25 cellular contexts compared by ENCODE assay signal in genomic region chr19:58091251-58091995, GRCh38. TPM values are rescaled to one million over a fixed set of nuclear protein-coding genes. Genes with fewer than 3 reads are reported as not detected.
"Had no signal": no experiment of that assay in that cellular context is flagged by ENCODE, and none has a peak within 500 bp of the region (broad histone marks: within the 10 kb centered on the region; RNA-seq: fewer than 3 reads in every experiment).

No MANE protein-coding gene starts in this region.

- ATAC-seq: activated T-cell treated with anti-CD3 and anti-CD28 coated beads, Interleukin-2, amount 50 U/mL, for 72 hours; naive thymus-derived CD4-positive, alpha-beta T cell; stimulated activated naive CD8-positive, alpha-beta T cell treated with anti-CD3 and anti-CD28 coated beads, Interleukin-15, Interleukin-2, amounts not matched to agents 100 U/mL and 50 U/mL, for 24 hours had no signal

- H2AFZ ChIP-seq: hepatocyte had no signal

- DNase-seq: activated CD4-positive, alpha-beta memory T cell treated with anti-CD3 and anti-CD28 coated beads for 36 hours; activated CD4-positive, alpha-beta T cell treated with anti-CD3 and anti-CD28 coated beads for 48 hours; activated effector memory CD4-positive, alpha-beta T cell treated with Interleukin-2 at 50 U/mL for 16 hours; activated naive CD4-positive, alpha-beta T cell treated with anti-CD3 and anti-CD28 coated beads for 36 hours; activated T-cell treated with anti-CD3 and anti-CD28 coated beads, Interleukin-2, amount 50 U/mL, for 72 hours; amygdala; foreskin fibroblast; left ventricle myocardium inferior; naive thymus-derived CD4-positive, alpha-beta T cell; ovary; stimulated activated CD4-positive, alpha-beta T cell treated with anti-CD3 and anti-CD28 coated beads, Interleukin-12 subunit alpha, Interleukin-12 subunit beta, amount 100 ng/mL, for 4 hours; stimulated activated CD4-positive, alpha-beta T cell treated with anti-CD3 and anti-CD28 coated beads, Interleukin-4, amount 100 ng/mL, for 4 hours; stimulated activated naive CD8-positive, alpha-beta T cell treated with anti-CD3 and anti-CD28 coated beads, Interleukin-15, Interleukin-2, amounts not matched to agents 100 U/mL and 50 U/mL, for 24 hours; T1000 had no signal

- H3K9me3 ChIP-seq: prostate gland had no signal

- H3K4me3 Mint-ChIP-seq: activated CD4-positive, alpha-beta memory T cell treated with anti-CD3 and anti-CD28 coated beads for 36 hours; activated naive CD4-positive, alpha-beta T cell treated with anti-CD3 and anti-CD28 coated beads for 36 hours; activated T-cell treated with anti-CD3 and anti-CD28 coated beads, Interleukin-2, amount 50 U/mL, for 72 hours; naive thymus-derived CD4-positive, alpha-beta T cell; T-helper 1 cell treated with Interleukin-12 subunit alpha and Interleukin-12 subunit beta and Interleukin-4 antibody, amounts not matched to agents 30 μg/mL and 1 μg/mL, for 36 hours had no signal

- H3K4me2 ChIP-seq: hepatocyte had no signal

- H3K27ac ChIP-seq: coronary artery, epithelial cell of prostate, hepatocyte, left ventricle myocardium inferior, ovary, prostate gland, right atrium auricular region had no signal

- H3K4me3 ChIP-seq: coronary artery, hepatocyte, left ventricle myocardium inferior, ovary, prostate gland, right atrium auricular region had no signal

- H3K4me1 ChIP-seq: prostate gland, right atrium auricular region had no signal

- H3K27me3 Mint-ChIP-seq: activated CD4-positive, alpha-beta memory T cell treated with anti-CD3 and anti-CD28 coated beads for 36 hours; naive thymus-derived CD4-positive, alpha-beta T cell had no signal

- H3K27ac Mint-ChIP-seq: activated CD4-positive, alpha-beta memory T cell treated with anti-CD3 and anti-CD28 coated beads for 36 hours; activated naive CD4-positive, alpha-beta T cell treated with anti-CD3 and anti-CD28 coated beads for 36 hours; activated T-cell treated with anti-CD3 and anti-CD28 coated beads, Interleukin-2, amount 50 U/mL, for 72 hours; T-helper 1 cell treated with Interleukin-12 subunit alpha and Interleukin-12 subunit beta and Interleukin-4 antibody, amounts not matched to agents 30 μg/mL and 1 μg/mL, for 36 hours had no signal

- H3K27me3 ChIP-seq: hepatocyte, ovary, right atrium auricular region had no signal

RNA-seq across cellular contexts. Expression of gene ZSCAN1, which starts 57.6 kb away (rescaled TPM):
- total RNA-seq: activated CD4-positive, alpha-beta memory T cell treated with anti-CD3 and anti-CD28 coated beads for 36 hours; activated naive CD4-positive, alpha-beta T cell treated with anti-CD3 and anti-CD28 coated beads for 36 hours; activated T-cell treated with anti-CD3 and anti-CD28 coated beads, Interleukin-2, amount 50 U/mL, for 72 hours; fibroblast of lung; glomerular endothelial cell; left ventricle myocardium inferior; naive thymus-derived CD4-positive, alpha-beta T cell; right atrium auricular region; skeletal muscle tissue; subcutaneous adipose tissue; urinary bladder had no signal
- polyA plus RNA-seq: fibroblast of lung; naive thymus-derived CD4-positive, alpha-beta T cell had no signal
